Comparison of ENCODE assay signal across 1 cellular context in the genomic region with DNA sequence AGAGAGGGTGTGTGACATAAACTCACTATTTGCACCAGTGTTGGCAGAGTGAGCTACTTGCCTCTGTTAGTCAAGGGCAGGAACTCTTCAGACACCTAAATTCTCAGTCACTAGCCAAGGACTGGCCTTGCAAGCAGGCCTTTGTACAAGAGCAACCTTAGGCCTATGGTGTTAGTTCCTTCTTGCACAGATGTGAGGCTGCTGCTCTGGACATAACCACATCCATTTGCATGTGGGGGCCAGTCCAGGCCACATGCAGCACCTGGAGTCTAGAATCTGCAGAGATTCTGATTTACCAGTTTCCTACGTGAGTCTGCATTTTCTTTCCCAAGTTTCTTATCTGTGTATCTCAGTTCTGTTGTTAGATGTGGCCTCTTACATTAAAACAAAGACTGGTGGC.
TF ChIP-seq lines count a peak whose summit lies in the region.

No MANE protein-coding gene starts in this region.

TF ChIP-seq in GM23338, 12 proteins besides CTCF, POLR2A, EP300 and RAD21 (continued from another document):
- no peak for TF ChIP-seq REST (IDR thresholded peaks at IDR 0.05; ENCODE audit: unreplicated experiment)
- TF ChIP-seq, protein P1, sequence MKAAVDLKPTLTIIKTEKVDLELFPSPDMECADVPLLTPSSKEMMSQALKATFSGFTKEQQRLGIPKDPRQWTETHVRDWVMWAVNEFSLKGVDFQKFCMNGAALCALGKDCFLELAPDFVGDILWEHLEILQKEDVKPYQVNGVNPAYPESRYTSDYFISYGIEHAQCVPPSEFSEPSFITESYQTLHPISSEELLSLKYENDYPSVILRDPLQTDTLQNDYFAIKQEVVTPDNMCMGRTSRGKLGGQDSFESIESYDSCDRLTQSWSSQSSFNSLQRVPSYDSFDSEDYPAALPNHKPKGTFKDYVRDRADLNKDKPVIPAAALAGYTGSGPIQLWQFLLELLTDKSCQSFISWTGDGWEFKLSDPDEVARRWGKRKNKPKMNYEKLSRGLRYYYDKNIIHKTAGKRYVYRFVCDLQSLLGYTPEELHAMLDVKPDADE (IDR thresholded peaks at IDR 0.05), result no peak
- TF ChIP-seq STAT1 (IDR thresholded peaks at IDR 0.05; ENCODE audit: unreplicated experiment), result no peak
